ENCODE assay signal across 13 cellular contexts in genomic region chr5:149895416-149896345, GRCh38. TPM values are rescaled to one million over a fixed set of nuclear protein-coding genes. Genes with fewer than 3 reads are reported as not detected.
DNase-seq lines count a peak whose midpoint lies in the region; ATAC-seq, FAIRE-seq and TF ChIP-seq lines count a peak whose summit lies in the region.
"Had no signal": no experiment of that assay in that cellular context is flagged by ENCODE, and none has a peak within 500 bp of the region (broad histone marks: within the 10 kb centered on the region; RNA-seq: fewer than 3 reads in every experiment).

No MANE protein-coding gene starts in this region.

- no peak for DNase-seq in activated naive CD4-positive, alpha-beta T cell treated with anti-CD3 and anti-CD28 coated beads, Interleukin-2, amount 10 ng/mL, durations not matched to agents 7 days and 5 days
- DNase-seq in activated naive CD4-positive, alpha-beta T cell treated with anti-CD3 and anti-CD28 coated beads, Interleukin-2, amount 50 U/mL, for 16 hours = no peak
- DNase-seq in GM12878 (ENCODE audit: low read depth, low spot score) (no peak), iris pigment epithelial cell (ENCODE audit: low read depth) (peak; percentile 72), KG1 (lab: John Stamatoyannopoulos, UW) (no peak), NCI-H1436 (lab: John Stamatoyannopoulos, UW) (no peak), BE2C (no peak)
- DNase-seq in stimulated activated naive CD4-positive, alpha-beta T cell treated with Interleukin-2 at 50 U/mL for 16 hours (lab: John Stamatoyannopoulos, UW) = no peak
- DNase-seq: HFFc6, NCI-H2081 treated with DMSO at 0.1 percent for 48 hours, T-helper 9 cell had no signal

- H3K36me3 ChIP-seq in GM12878 (ENCODE audit: control insufficient read depth in 2 of 2, insufficient read depth in 2 of 2, low read length in 1 of 2) = no peaks in the 10 kb centered on the region
- no peaks in the 10 kb centered on the region for H3K36me3 ChIP-seq in BE2C
- H3K36me3 ChIP-seq: upper lobe of left lung had no signal

- H3K9me3 ChIP-seq in GM12878 (replicated peaks; ENCODE audit: control insufficient read depth, insufficient read depth, low read length) (no peaks in the 10 kb centered on the region), BE2C (no peaks in the 10 kb centered on the region)
- H3K9me3 ChIP-seq: upper lobe of left lung had no signal

- in situ Hi-C loops in GM12878 (cut with MboI) = no loop called here

- H3K4me1 Mint-ChIP-seq in activated naive CD4-positive, alpha-beta T cell treated with anti-CD3 and anti-CD28 coated beads, Interleukin-2, amount 10 ng/mL, durations not matched to agents 7 days and 5 days = no peaks in the 10 kb centered on the region

- RAD21 ChIA-PET in GM12878 (lab: Charles Lee; ENCODE audit: unreplicated experiment) = no interaction called here

- no peak for TF ChIP-seq EP300 in GM12878 (IDR thresholded peaks at IDR 0.05; ENCODE audit: borderline replicate concordance in 1 of 2, control insufficient read depth in 1 of 2, low read depth in 2 of 2, low read length in 2 of 2)

- 21% methylated on average over 7 of the region's 7 CpGs for WGBS in GM12878 (ENCODE audit: insufficient coverage, insufficient replicate concordance, low lambda C conversion rate, missing lambda C conversion rate)

- H3K27me3 Mint-ChIP-seq in activated naive CD4-positive, alpha-beta T cell treated with anti-CD3 and anti-CD28 coated beads, Interleukin-2, amount 10 ng/mL, durations not matched to agents 7 days and 5 days = peaks cover 20% of the 10 kb centered on the region

- no peak overlapping the region for H2AFZ ChIP-seq in GM12878 (ENCODE audit: control insufficient read depth, low read depth, low read length)

- H3K4me1 ChIP-seq in GM12878 (ENCODE audit: control insufficient read depth, insufficient read depth, low read length) (no peaks in the 10 kb centered on the region), BE2C (no peaks in the 10 kb centered on the region)
- H3K4me1 ChIP-seq: upper lobe of left lung had no signal

- CTCF ChIA-PET in activated naive CD4-positive, alpha-beta T cell treated with anti-CD3 and anti-CD28 coated beads, Interleukin-2, amount 10 ng/mL, durations not matched to agents 7 days and 5 days (lab: Charles Lee) = interaction anchor here (1.2 kb wide), 1 partner anchor 95 kb away, joined by 4 read pairs; no protein-coding TSS in a partner anchor
- CTCF ChIA-PET in GM12878 (lab: Yijun Ruan, JAX) = interaction anchor here (0.6 to 1.6 kb wide), 2 partner anchors 67 to 1065 kb away, joined by 3 read pairs; no protein-coding TSS in a partner anchor

- no peak for TF ChIP-seq POLR2A in GM12878 (IDR thresholded peaks at IDR 0.05; ENCODE audit: low read depth, low read length)

- no peak for FAIRE-seq in GM12878 (lab: Jason Lieb, UNC)

- peak overlapping the region; percentile 12 for H3K27ac Mint-ChIP-seq in activated naive CD4-positive, alpha-beta T cell treated with anti-CD3 and anti-CD28 coated beads, Interleukin-2, amount 10 ng/mL, durations not matched to agents 7 days and 5 days
- H3K27ac Mint-ChIP-seq: HFFc6 had no signal

- SMC1A ChIA-PET in GM12878 (lab: Charles Lee; ENCODE audit: uncharacterized antibody, unreplicated experiment) = no interaction called here

- H3K4me2 ChIP-seq in GM12878 (ENCODE audit: control insufficient read depth, insufficient read depth) = no peak overlapping the region

- no peak for TF ChIP-seq CTCF in GM12878 (IDR thresholded peaks at IDR 0.05 in 2 of 3, conservative IDR thresholded peaks at IDR 0.05 in 1 of 3; ENCODE audit: control insufficient read depth in 2 of 3, extremely low read depth in 1 of 3, insufficient read depth in 1 of 3, low read depth in 3 of 3, low read length in 3 of 3)
- no peak for TF ChIP-seq CTCF in BE2C (IDR thresholded peaks at IDR 0.05; ENCODE audit: low read depth, low read length)

- peak; percentile 52; the same call in 2 of the 3 replicates for ATAC-seq in GM12878
- ATAC-seq: sciatic nerve had no signal

- H3K27me3 ChIP-seq in GM12878 (replicated peaks in 1 of 2; ENCODE audit: control insufficient read depth in 2 of 2, insufficient read depth in 2 of 2, low read length in 1 of 2) = no peaks in the 10 kb centered on the region
- no peaks in the 10 kb centered on the region for H3K27me3 ChIP-seq in BE2C
- H3K27me3 ChIP-seq: upper lobe of left lung had no signal

- H3K36me3 Mint-ChIP-seq in activated naive CD4-positive, alpha-beta T cell treated with anti-CD3 and anti-CD28 coated beads, Interleukin-2, amount 10 ng/mL, durations not matched to agents 7 days and 5 days = no peaks in the 10 kb centered on the region

- no peak overlapping the region for H3K4me3 Mint-ChIP-seq in activated naive CD4-positive, alpha-beta T cell treated with anti-CD3 and anti-CD28 coated beads, Interleukin-2, amount 10 ng/mL, durations not matched to agents 7 days and 5 days
- H3K4me3 Mint-ChIP-seq: HFFc6 had no signal

- H3K4me3 ChIP-seq in GM12878 (no peak overlapping the region), BE2C (ENCODE audit: low read depth, low read length) (no peak overlapping the region)
- H3K4me3 ChIP-seq: upper lobe of left lung had no signal

- no peak for TF ChIP-seq RAD21 in GM12878 (IDR thresholded peaks at IDR 0.05; ENCODE audit: insufficient read depth, low read depth, low read length)

- H3K79me2 ChIP-seq in GM12878 (ENCODE audit: control insufficient read depth, insufficient read depth, low read length) = no peaks in the 10 kb centered on the region

- intact Hi-C loops in GM12878 (cut with micrococcal nuclease; ENCODE audit: unreplicated experiment) = no loop called here

- no peaks in the 10 kb centered on the region for H3K9me3 Mint-ChIP-seq in activated naive CD4-positive, alpha-beta T cell treated with anti-CD3 and anti-CD28 coated beads, Interleukin-2, amount 10 ng/mL, durations not matched to agents 7 days and 5 days
- H3K9me3 Mint-ChIP-seq: HFFc6 had no signal

- no peaks in the 10 kb centered on the region for H4K20me1 ChIP-seq in GM12878 (ENCODE audit: control insufficient read depth, insufficient read depth)

- no peak overlapping the region for H3K27ac ChIP-seq in GM12878 (ENCODE audit: control insufficient read depth, insufficient read depth)
- H3K27ac ChIP-seq: upper lobe of left lung had no signal

- POLR2A ChIA-PET in GM12878 (lab: Charles Lee) = interaction anchor here (0.7 kb wide), 1 partner anchor 16 kb away, joined by 3 read pairs; no protein-coding TSS in a partner anchor

- BruUV-seq in GM12878 (replicated peaks; lab: Mats Ljungman, UMichigan) = no TSS peak

- no peak overlapping the region for H3K9ac ChIP-seq in GM12878 (ENCODE audit: control insufficient read depth, insufficient read depth, low read length)

TF ChIP-seq in GM12878, 131 proteins besides CTCF, POLR2A, EP300 and RAD21 (continues in another document):
- no peak for TF ChIP-seq RB1 (IDR thresholded peaks at IDR 0.05; ENCODE audit: borderline replicate concordance)
- TF ChIP-seq SMC3 (IDR thresholded peaks at IDR 0.05; ENCODE audit: borderline replicate concordance, low read length) = no peak
- no peak for TF ChIP-seq BMI1 (IDR thresholded peaks at IDR 0.05; ENCODE audit: borderline replicate concordance)
- no peak for TF ChIP-seq TARDBP (IDR thresholded peaks at IDR 0.05; ENCODE audit: borderline replicate concordance)
- TF ChIP-seq SIN3A (IDR thresholded peaks at IDR 0.05; ENCODE audit: low read depth, low read length) = no peak
- no peak for TF ChIP-seq KLF5 (IDR thresholded peaks at IDR 0.05; ENCODE audit: partially characterized antibody)
- TF ChIP-seq, protein P1, sequence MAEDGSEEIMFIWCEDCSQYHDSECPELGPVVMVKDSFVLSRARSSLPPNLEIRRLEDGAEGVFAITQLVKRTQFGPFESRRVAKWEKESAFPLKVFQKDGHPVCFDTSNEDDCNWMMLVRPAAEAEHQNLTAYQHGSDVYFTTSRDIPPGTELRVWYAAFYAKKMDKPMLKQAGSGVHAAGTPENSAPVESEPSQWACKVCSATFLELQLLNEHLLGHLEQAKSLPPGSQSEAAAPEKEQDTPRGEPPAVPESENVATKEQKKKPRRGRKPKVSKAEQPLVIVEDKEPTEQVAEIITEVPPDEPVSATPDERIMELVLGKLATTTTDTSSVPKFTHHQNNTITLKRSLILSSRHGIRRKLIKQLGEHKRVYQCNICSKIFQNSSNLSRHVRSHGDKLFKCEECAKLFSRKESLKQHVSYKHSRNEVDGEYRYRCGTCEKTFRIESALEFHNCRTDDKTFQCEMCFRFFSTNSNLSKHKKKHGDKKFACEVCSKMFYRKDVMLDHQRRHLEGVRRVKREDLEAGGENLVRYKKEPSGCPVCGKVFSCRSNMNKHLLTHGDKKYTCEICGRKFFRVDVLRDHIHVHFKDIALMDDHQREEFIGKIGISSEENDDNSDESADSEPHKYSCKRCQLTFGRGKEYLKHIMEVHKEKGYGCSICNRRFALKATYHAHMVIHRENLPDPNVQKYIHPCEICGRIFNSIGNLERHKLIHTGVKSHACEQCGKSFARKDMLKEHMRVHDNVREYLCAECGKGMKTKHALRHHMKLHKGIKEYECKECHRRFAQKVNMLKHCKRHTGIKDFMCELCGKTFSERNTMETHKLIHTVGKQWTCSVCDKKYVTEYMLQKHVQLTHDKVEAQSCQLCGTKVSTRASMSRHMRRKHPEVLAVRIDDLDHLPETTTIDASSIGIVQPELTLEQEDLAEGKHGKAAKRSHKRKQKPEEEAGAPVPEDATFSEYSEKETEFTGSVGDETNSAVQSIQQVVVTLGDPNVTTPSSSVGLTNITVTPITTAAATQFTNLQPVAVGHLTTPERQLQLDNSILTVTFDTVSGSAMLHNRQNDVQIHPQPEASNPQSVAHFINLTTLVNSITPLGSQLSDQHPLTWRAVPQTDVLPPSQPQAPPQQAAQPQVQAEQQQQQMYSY (CRISPR knock-in tag; IDR thresholded peaks at IDR 0.05) = no peak
- no peak for TF ChIP-seq GABPA (IDR thresholded peaks at IDR 0.05; ENCODE audit: low read depth)

RNA-seq across cellular contexts. Expression of gene PDE6A, which starts 48.9 kb away (rescaled TPM):
- total RNA-seq in GM12878 (2013; cell fraction: nucleolus; rRNA removed) = not detected in 2 replicates
- not detected in 2 replicates for total RNA-seq in GM12878 (2014; rRNA removed)
- total RNA-seq in GM12878 (2014; rRNA removed; fragmentation: Illumina TruSeq; extraction: Trizol) = not detected in 2 replicates
- total RNA-seq in GM12878 (2021) = not detected in 2 replicates
- not detected for polyA plus RNA-seq in GM12878 (2011; ENCODE audit: low read depth)
- not detected in 2 replicates for polyA plus RNA-seq in GM12878 (2011; rRNA removed)
- polyA plus RNA-seq in GM12878 (2011; cell fraction: cytosol; rRNA removed) = not detected in 2 replicates
- not detected in 2 replicates for polyA plus RNA-seq in GM12878 (2011; cell fraction: nucleus; rRNA removed)
- 0.03 TPM in 1 of 2 replicates, not detected in the other for polyA plus RNA-seq in GM12878 (2012)
- not detected in 2 replicates for polyA plus RNA-seq in GM12878 (2014; fragmentation: Illumina TruSeq; extraction: Trizol)
- polyA plus RNA-seq in GM12878 (2014; fragmentation: Nextera tagmentation; extraction: Ambion mirVana) = not detected
- polyA plus RNA-seq in GM12878 (2014; rRNA removed) = 0.03 TPM in 1 of 2 replicates, not detected in the other
- polyA plus RNA-seq in GM12878 (2016; fragmentation: Nextera tagmentation; extraction: Ambion mirVana) = under 1 TPM; 0.05 to 0.26 TPM
- polyA minus RNA-seq in GM12878 (2011; rRNA and poly(A)+ RNA removed) = not detected in 2 replicates
- polyA minus RNA-seq in GM12878 (2011; cell fraction: cytosol; rRNA and poly(A)+ RNA removed) = not detected in 2 replicates
- polyA minus RNA-seq in GM12878 (2011; cell fraction: nucleus; rRNA and poly(A)+ RNA removed) = not detected in 2 replicates
- polyA plus RNA-seq in BE2C (2012; ENCODE audit: insufficient read depth, insufficient read length, low read depth) = 0.11 TPM
- total RNA-seq: HFFc6, sciatic nerve, upper lobe of left lung had no signal
